In genomic region chrX:75086731-75087195, GRCh38 we compare ENCODE assay signal across 19 cellular contexts.
DNase-seq lines count a peak whose midpoint lies in the region; ATAC-seq and TF ChIP-seq lines count a peak whose summit lies in the region.
"Had no signal": no experiment of that assay in that cellular context is flagged by ENCODE, and none has a peak within 500 bp of the region (broad histone marks: within the 10 kb centered on the region; RNA-seq: fewer than 3 reads in every experiment).

No MANE protein-coding gene starts in this region.

- peak; percentile 23 for ATAC-seq in left ventricle myocardium superior
- ATAC-seq in upper lobe of right lung: peak; percentile 32
- ATAC-seq: SK-N-SH treated with all-trans-retinoic acid at 6 μM for 48 hours had no signal

- DNase-seq in left ventricle myocardium superior (no peak), right atrium auricular region (ENCODE audit: low spot score) (no peak), choroid plexus epithelial cell (ENCODE audit: low read depth) (peak; percentile 10), left kidney (ENCODE audit: low read depth, low spot score) (peak; percentile 0), upper lobe of right lung (no peak), NCI-H1930 (lab: John Stamatoyannopoulos, UW) (no peak), NCI-H2227 (lab: John Stamatoyannopoulos, UW; ENCODE audit: unreplicated experiment) (no peak), iPS-NIHi7 (ENCODE audit: extremely low spot score) (no peak)
- DNase-seq: activated CD4-positive, alpha-beta T cell treated with anti-CD3 and anti-CD28 coated beads, Interleukin-2, amount 50 U/mL, for 1 hour; Calu3; foreskin fibroblast; H9; NCI-H1694; NCI-H748 treated with DMSO at 0.1 percent for 48 hours; upper lobe of left lung; WERI-Rb-1 had no signal

- H3K4me1 ChIP-seq in right atrium auricular region (peaks cover 0 to 6% of the 10 kb centered on the region in 2 donors), upper lobe of right lung (no peaks in the 10 kb centered on the region)
- H3K4me1 ChIP-seq: BLaER1 had no signal

- intact Hi-C loops in left ventricle myocardium superior (cut with micrococcal nuclease) (no loop called here), upper lobe of right lung (cut with DNase I) (no loop called here)

- TF ChIP-seq CTCF in right atrium auricular region (IDR thresholded peaks at IDR 0.05) (no peak), choroid plexus epithelial cell (conservative IDR thresholded peaks at IDR 0.05; ENCODE audit: low read depth, low read length) (no peak), upper lobe of right lung (IDR thresholded peaks at IDR 0.05) (no peak)

- H3K27ac ChIP-seq in right atrium auricular region: no peak overlapping the region
- H3K27ac ChIP-seq in upper lobe of right lung: no peak overlapping the region
- H3K27ac ChIP-seq: BLaER1, neutrophil, upper lobe of left lung, WERI-Rb-1 had no signal

- no peak overlapping the region for H3K4me3 ChIP-seq in right atrium auricular region
- H3K4me3 ChIP-seq in choroid plexus epithelial cell (ENCODE audit: low read depth, low read length): no peak overlapping the region
- no peak overlapping the region for H3K4me3 ChIP-seq in upper lobe of right lung
- H3K4me3 ChIP-seq: BLaER1, upper lobe of left lung had no signal

- H3K36me3 ChIP-seq in right atrium auricular region (no peaks in the 10 kb centered on the region), upper lobe of right lung (no peaks in the 10 kb centered on the region)
- H3K36me3 ChIP-seq: BLaER1, neutrophil, upper lobe of left lung, WERI-Rb-1 had no signal

- H3K27me3 ChIP-seq in right atrium auricular region (no peaks in the 10 kb centered on the region), upper lobe of right lung (no peaks in the 10 kb centered on the region)
- H3K27me3 ChIP-seq: neutrophil, upper lobe of left lung had no signal

- H3K9me3 ChIP-seq in right atrium auricular region: no peaks in the 10 kb centered on the region
- no peaks in the 10 kb centered on the region for H3K9me3 ChIP-seq in upper lobe of right lung
- H3K9me3 ChIP-seq: neutrophil, upper lobe of left lung had no signal

Comparison
In these comparisons a context has a peak if more than half of its experiments do, and no peak if none do; other contexts are left out.
1. DNase-seq: peak in choroid plexus epithelial cell (single experiment) and left kidney (single experiment); none in left ventricle myocardium superior (single experiment), right atrium auricular region (single experiment), upper lobe of right lung (single experiment), NCI-H1930 (0 of 2), NCI-H2227 (single experiment) and iPS-NIHi7 (single experiment).